ENCODE assay signal across 16 cellular contexts in the genomic region with DNA sequence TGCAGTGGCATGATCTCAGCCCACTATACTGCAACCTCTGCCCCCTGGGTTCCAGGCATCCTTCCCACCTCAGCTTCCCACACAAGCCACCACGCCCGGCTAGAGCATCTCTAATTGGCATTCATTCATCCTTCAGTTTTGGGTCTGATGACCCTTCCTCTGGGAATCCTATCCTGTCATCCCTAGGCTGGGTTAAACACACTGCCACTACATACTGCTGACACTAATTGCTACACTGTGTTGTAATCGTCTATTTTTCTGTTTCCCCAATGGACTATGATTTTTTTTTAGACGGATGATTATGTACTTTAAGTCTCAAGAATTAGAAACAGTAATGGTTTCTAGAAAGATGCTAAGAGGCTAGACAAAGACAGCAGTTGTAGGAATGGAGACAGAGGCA.
"Had no signal": no experiment of that assay in that cellular context is flagged by ENCODE, and none has a peak within 500 bp of the region (broad histone marks: within the 10 kb centered on the region; RNA-seq: fewer than 3 reads in every experiment).

No MANE protein-coding gene starts in this region.

- H3K4me3 ChIP-seq: coronary artery, heart right ventricle, sigmoid colon, uterus had no signal

- H3K9me3 ChIP-seq: heart right ventricle, sigmoid colon, uterus had no signal

- H3K36me3 ChIP-seq: heart right ventricle, sigmoid colon, uterus had no signal

- H3K9me3 Mint-ChIP-seq: endodermal cell; naive thymus-derived CD4-positive, alpha-beta T cell; type B pancreatic cell had no signal

- H3K27ac ChIP-seq: heart right ventricle, sigmoid colon had no signal

- DNase-seq: effector CD4-positive, alpha-beta T cell; endodermal cell; erythroblast; heart right ventricle; hypothalamus; islet precursor cell; mammary epithelial cell; naive thymus-derived CD4-positive, alpha-beta T cell; sigmoid colon; small intestine; stimulated activated CD4-positive, alpha-beta T cell treated with anti-CD3 and anti-CD28 coated beads, Interleukin-12 subunit alpha, Interleukin-12 subunit beta, amount 100 ng/mL, for 4 hours; stimulated activated naive CD4-positive, alpha-beta T cell treated with Interleukin-2 at 50 U/mL for 16 hours; uterus had no signal

- H3K27ac Mint-ChIP-seq: endodermal cell; naive thymus-derived CD4-positive, alpha-beta T cell; type B pancreatic cell had no signal

- H3K4me1 ChIP-seq: sigmoid colon, uterus had no signal

- ATAC-seq: heart right ventricle; left lobe of liver; naive thymus-derived CD4-positive, alpha-beta T cell had no signal

- H3K27me3 ChIP-seq: heart right ventricle, sigmoid colon, uterus had no signal

- H3K36me3 Mint-ChIP-seq: naive thymus-derived CD4-positive, alpha-beta T cell; type B pancreatic cell had no signal

- H3K27me3 Mint-ChIP-seq: type B pancreatic cell had no signal

- H3K4me1 Mint-ChIP-seq: naive thymus-derived CD4-positive, alpha-beta T cell had no signal

- H3K4me3 Mint-ChIP-seq: endodermal cell; naive thymus-derived CD4-positive, alpha-beta T cell; type B pancreatic cell had no signal
